8 cellular contexts compared by ENCODE assay signal in genomic region chr12:80186727-80187217, GRCh38.
DNase-seq lines count a peak whose midpoint lies in the region; ATAC-seq and TF ChIP-seq lines count a peak whose summit lies in the region.

No MANE protein-coding gene starts in this region.

- peak; percentile 90 for TF ChIP-seq CTCF in LNCAP (IDR thresholded peaks at IDR 0.05)

- ATAC-seq in GM21723 (IDR thresholded peaks at IDR 0.05; ENCODE audit: unreplicated experiment), result peak; percentile 64
- peak; percentile 55 for ATAC-seq in stimulated activated naive CD8-positive, alpha-beta T cell treated with anti-CD3 and anti-CD28 coated beads, Interleukin-15, Interleukin-2, amounts not matched to agents 100 U/mL and 50 U/mL, for 24 hours

- DNase-seq in NCI-H524 (lab: John Stamatoyannopoulos, UW), result peak; percentile 42 to 66
- DNase-seq in NCI-H524 treated with DMSO at 0.1 percent for 48 hours (lab: John Stamatoyannopoulos, UW), result no peak
- peak; percentile 83 to 89 for DNase-seq in SHP77 (lab: John Stamatoyannopoulos, UW)
- DNase-seq in cerebellar cortex (ENCODE audit: low spot score), result peak; percentile 62
- peak; percentile 79 for DNase-seq in kidney glomerular epithelial cell (lab: John Stamatoyannopoulos, UW)
- peak; percentile 31 for DNase-seq in stimulated activated naive CD8-positive, alpha-beta T cell treated with anti-CD3 and anti-CD28 coated beads, Interleukin-15, Interleukin-2, amounts not matched to agents 100 U/mL and 50 U/mL, for 24 hours
